Comparison of ENCODE assay signal across 9 cellular contexts in genomic region chr5:57442080-57442839, GRCh38. TPM values are rescaled to one million over a fixed set of nuclear protein-coding genes. Genes with fewer than 3 reads are reported as not detected.
DNase-seq lines count a peak whose midpoint lies in the region; ATAC-seq and TF ChIP-seq lines count a peak whose summit lies in the region.
"Had no signal": no experiment of that assay in that cellular context is flagged by ENCODE, and none has a peak within 500 bp of the region (broad histone marks: within the 10 kb centered on the region; RNA-seq: fewer than 3 reads in every experiment).

No MANE protein-coding gene starts in this region.

- DNase-seq in activated CD4-positive, alpha-beta T cell treated with anti-CD3 and anti-CD28 coated beads for 36 hours = peak; percentile 36
- DNase-seq in activated CD4-positive, alpha-beta T cell treated with anti-CD3 and anti-CD28 coated beads for 4 hours = no peak
- DNase-seq in HT1080 (ENCODE audit: low read depth) (peak; percentile 84), epithelial cell of proximal tubule (ENCODE audit: low read depth) (peak; percentile 83), NCI-H2081 (lab: John Stamatoyannopoulos, UW) (no peak)
- peak; percentile 59 for DNase-seq in stimulated activated naive B cell treated with anti-CD40 and anti-IgM and Interleukin-4, amounts not matched to agents 10 μg/mL and 1 μg/mL and 100 μg/mL, for 72 hours
- no peak for DNase-seq in activated naive CD4-positive, alpha-beta T cell treated with anti-CD3 and anti-CD28 coated beads, Interleukin-2, amount 50 U/mL, for 16 hours
- DNase-seq: effector memory CD4-positive, alpha-beta T cell had no signal

- CTCF ChIA-PET in activated CD4-positive, alpha-beta T cell treated with anti-CD3 and anti-CD28 coated beads for 36 hours (lab: Charles Lee) = interaction anchor here (0.6 to 1.4 kb wide), 4 partner anchors 12 to 306 kb away, joined by 3 read pairs; no protein-coding TSS in a partner anchor

- peak; percentile 78 for ATAC-seq in activated CD4-positive, alpha-beta T cell treated with anti-CD3 and anti-CD28 coated beads for 36 hours
- ATAC-seq in stimulated activated naive B cell treated with anti-CD40 and anti-IgM and Interleukin-4, amounts not matched to agents 10 μg/mL and 1 μg/mL and 100 μg/mL, for 72 hours (replicated peaks) = peak; percentile 84 to 85
- ATAC-seq in GM19035 (IDR thresholded peaks at IDR 0.05; ENCODE audit: unreplicated experiment) = no peak

- H3K36me3 Mint-ChIP-seq in activated CD4-positive, alpha-beta T cell treated with anti-CD3 and anti-CD28 coated beads for 36 hours (ENCODE audit: low read depth) = no peaks in the 10 kb centered on the region
- H3K36me3 Mint-ChIP-seq in stimulated activated naive B cell treated with anti-CD40 and anti-IgM and Interleukin-4, amounts not matched to agents 10 μg/mL and 1 μg/mL and 100 μg/mL, for 72 hours = no peaks in the 10 kb centered on the region

- peaks cover 3% of the 10 kb centered on the region for H3K27me3 Mint-ChIP-seq in activated CD4-positive, alpha-beta T cell treated with anti-CD3 and anti-CD28 coated beads for 36 hours
- peaks cover 0 to 8% of the 10 kb centered on the region in 2 donors for H3K27me3 Mint-ChIP-seq in stimulated activated naive B cell treated with anti-CD40 and anti-IgM and Interleukin-4, amounts not matched to agents 10 μg/mL and 1 μg/mL and 100 μg/mL, for 72 hours

- no peaks in the 10 kb centered on the region for H3K9me3 Mint-ChIP-seq in activated CD4-positive, alpha-beta T cell treated with anti-CD3 and anti-CD28 coated beads for 36 hours (ENCODE audit: low read depth)
- H3K9me3 Mint-ChIP-seq in stimulated activated naive B cell treated with anti-CD40 and anti-IgM and Interleukin-4, amounts not matched to agents 10 μg/mL and 1 μg/mL and 100 μg/mL, for 72 hours = no peaks in the 10 kb centered on the region

- intact Hi-C loops in activated CD4-positive, alpha-beta T cell treated with anti-CD3 and anti-CD28 coated beads for 36 hours (cut with DNase I, micrococcal nuclease) = no loop called here

- peaks cover 10% of the 10 kb centered on the region for H3K4me1 Mint-ChIP-seq in activated CD4-positive, alpha-beta T cell treated with anti-CD3 and anti-CD28 coated beads for 36 hours
- H3K4me1 Mint-ChIP-seq in stimulated activated naive B cell treated with anti-CD40 and anti-IgM and Interleukin-4, amounts not matched to agents 10 μg/mL and 1 μg/mL and 100 μg/mL, for 72 hours = peaks cover 29 to 62% of the 10 kb centered on the region in 2 donors

- no peak overlapping the region for H3K4me3 Mint-ChIP-seq in activated CD4-positive, alpha-beta T cell treated with anti-CD3 and anti-CD28 coated beads for 36 hours
- peak overlapping the region; percentile 45 to 76 for H3K4me3 Mint-ChIP-seq in stimulated activated naive B cell treated with anti-CD40 and anti-IgM and Interleukin-4, amounts not matched to agents 10 μg/mL and 1 μg/mL and 100 μg/mL, for 72 hours

- no peak overlapping the region for H3K4me3 ChIP-seq in epithelial cell of proximal tubule (ENCODE audit: low read depth, low read length)

- POLR2A ChIA-PET in activated CD4-positive, alpha-beta T cell treated with anti-CD3 and anti-CD28 coated beads for 36 hours (lab: Charles Lee) = interaction anchor here (0.7 kb wide), 1 partner anchor 575 kb away, joined by 3 read pairs; no protein-coding TSS in a partner anchor

- TF ChIP-seq CTCF in epithelial cell of proximal tubule (conservative IDR thresholded peaks at IDR 0.05; ENCODE audit: low read depth, low read length) = no peak

- no peak overlapping the region for H3K27ac Mint-ChIP-seq in activated CD4-positive, alpha-beta T cell treated with anti-CD3 and anti-CD28 coated beads for 36 hours
- H3K27ac Mint-ChIP-seq in stimulated activated naive B cell treated with anti-CD40 and anti-IgM and Interleukin-4, amounts not matched to agents 10 μg/mL and 1 μg/mL and 100 μg/mL, for 72 hours = peak overlapping the region; percentile 75

RNA-seq across cellular contexts. Expression of gene ACTBL2, which starts 40.4 kb away (rescaled TPM):
- not detected for total RNA-seq in activated CD4-positive, alpha-beta T cell treated with anti-CD3 and anti-CD28 coated beads for 36 hours
- 0.47 and 0.80 TPM in 2 replicates for total RNA-seq in HT1080 (2014; rRNA removed; shearing (Covaris generic))
- 3.8 and 5.5 TPM in 2 replicates for polyA plus RNA-seq in HT1080 (2015; cell fraction: cytosol; rRNA removed)
- 7.0 and 7.6 TPM in 2 replicates for polyA plus RNA-seq in HT1080 (2015; cell fraction: nucleus; rRNA removed)
- total RNA-seq in epithelial cell of proximal tubule = 2.2 and 2.3 TPM in 2 replicates

Comparison
In these comparisons a context has a peak if more than half of its experiments do, and no peak if none do; other contexts are left out.
1. DNase-seq: peak in activated CD4-positive, alpha-beta T cell treated with anti-CD3 and anti-CD28 coated beads for 36 hours (single experiment), HT1080 (single experiment), epithelial cell of proximal tubule (single experiment) and stimulated activated naive B cell treated with anti-CD40 and anti-IgM and Interleukin-4, amounts not matched to agents 10 μg/mL and 1 μg/mL and 100 μg/mL, for 72 hours (single experiment); none in activated CD4-positive, alpha-beta T cell treated with anti-CD3 and anti-CD28 coated beads for 4 hours (0 of 2), NCI-H2081 (0 of 2) and activated naive CD4-positive, alpha-beta T cell treated with anti-CD3 and anti-CD28 coated beads, Interleukin-2, amount 50 U/mL, for 16 hours (single experiment).